In the genomic region with DNA sequence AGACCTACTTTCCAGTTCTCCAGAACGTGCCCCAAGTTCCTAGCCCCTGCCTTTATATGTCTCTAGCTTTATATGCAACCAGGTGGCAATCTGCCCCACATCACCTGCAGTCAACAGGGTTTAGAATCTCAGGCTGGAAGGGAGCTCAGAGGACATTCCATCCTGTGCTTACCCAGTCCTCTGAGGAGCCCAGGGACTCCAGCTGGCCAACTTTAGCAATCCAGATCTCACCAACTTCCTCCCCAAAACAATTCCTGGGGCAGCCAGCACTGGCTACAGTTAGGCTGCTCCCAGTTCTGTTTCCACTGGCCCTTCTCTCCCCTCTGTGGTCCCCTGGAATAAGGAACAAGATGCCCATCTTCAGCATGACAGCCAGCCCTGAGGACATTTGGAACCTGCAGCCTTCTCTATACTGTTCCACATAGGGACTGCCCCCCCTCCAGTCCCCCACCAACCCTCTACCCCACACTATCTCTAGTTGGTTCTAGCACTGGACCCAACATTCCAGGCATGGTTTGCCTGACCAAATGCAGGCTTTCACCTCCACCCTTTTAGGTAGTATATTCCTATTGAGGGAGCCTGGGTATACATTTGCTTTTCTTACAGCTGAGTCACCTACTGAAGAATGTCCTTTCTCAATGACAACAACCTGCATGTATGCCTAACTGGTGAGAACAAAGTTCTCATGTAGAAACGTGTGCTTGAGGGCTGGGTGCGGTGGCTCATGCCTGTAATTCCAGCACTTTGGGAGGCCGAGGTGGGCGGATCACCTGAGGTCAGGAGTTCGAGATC, we compare ENCODE assay signal across 10 cellular contexts. TPM values are rescaled to one million over a fixed set of nuclear protein-coding genes. Genes with fewer than 3 reads are reported as not detected.
DNase-seq lines count a peak whose midpoint lies in the region; ATAC-seq and TF ChIP-seq lines count a peak whose summit lies in the region.
"Had no signal": no experiment of that assay in that cellular context is flagged by ENCODE, and none has a peak within 500 bp of the region (broad histone marks: within the 10 kb centered on the region; RNA-seq: fewer than 3 reads in every experiment).

No MANE protein-coding gene starts in this region.

- H3K4me3 ChIP-seq in CD8-positive, alpha-beta T cell (ENCODE audit: low read depth, low read length), result no peak overlapping the region
- H3K4me3 ChIP-seq in neutrophil (ENCODE audit: low read depth in 1 of 2, low read length in 1 of 2) (no peak overlapping the region), neuronal stem cell (ENCODE audit: low read length in 2 of 2) (no peak overlapping the region), BE2C (ENCODE audit: low read depth, low read length) (no peak overlapping the region)

- H3K23ac ChIP-seq in neuronal stem cell (ENCODE audit: low read depth, low read length, poor library complexity), result no peak overlapping the region

- no peak for ATAC-seq in CD8-positive, alpha-beta T cell
- no peak for ATAC-seq in effector memory CD8-positive, alpha-beta T cell (replicated peaks)
- no peak for ATAC-seq in GM19467 (IDR thresholded peaks at IDR 0.05; ENCODE audit: unreplicated experiment)
- ATAC-seq: sciatic nerve had no signal

- H3K36me3 ChIP-seq in CD8-positive, alpha-beta T cell (ENCODE audit: insufficient read depth, low read length), result no peaks in the 10 kb centered on the region
- peaks cover 42% of the 10 kb centered on the region for H3K36me3 ChIP-seq in neutrophil
- H3K36me3 ChIP-seq in neuronal stem cell (replicated peaks in 1 of 2; ENCODE audit: control insufficient read depth in 2 of 2, insufficient read depth in 2 of 2, low read length in 2 of 2), result no peaks in the 10 kb centered on the region
- no peaks in the 10 kb centered on the region for H3K36me3 ChIP-seq in BE2C

- peak overlapping the region; percentile 16 for H3K27ac Mint-ChIP-seq in CD8-positive, alpha-beta T cell
- H3K27ac Mint-ChIP-seq in effector memory CD8-positive, alpha-beta T cell, result peak overlapping the region; percentile 65 to 77

- H3K79me1 ChIP-seq in neuronal stem cell (ENCODE audit: low read depth, low read length), result peaks cover 4% of the 10 kb centered on the region

- H3K4me2 ChIP-seq in neuronal stem cell (ENCODE audit: insufficient read depth, low read length, poor library complexity, severe bottlenecking), result no peak overlapping the region

- no peak overlapping the region for H2BK5ac ChIP-seq in neuronal stem cell (ENCODE audit: low read length)

- H4K91ac ChIP-seq in neuronal stem cell (ENCODE audit: low read depth, low read length, poor library complexity), result no peak overlapping the region

- H3K14ac ChIP-seq in neuronal stem cell (ENCODE audit: low read length), result no peak overlapping the region

- no peak overlapping the region for H4K8ac ChIP-seq in neuronal stem cell (ENCODE audit: low read depth, low read length)

- no peak overlapping the region for H3K4ac ChIP-seq in neuronal stem cell (ENCODE audit: low read length)

- H2BK12ac ChIP-seq in neuronal stem cell (ENCODE audit: low read length), result no peak overlapping the region

- no peak overlapping the region for H2BK120ac ChIP-seq in neuronal stem cell (ENCODE audit: low read depth, low read length)

- H3K4me3 Mint-ChIP-seq in CD8-positive, alpha-beta T cell, result no peak overlapping the region
- H3K4me3 Mint-ChIP-seq in effector memory CD8-positive, alpha-beta T cell, result peak overlapping the region in 1 of 2 donors; percentile 54

- H3K18ac ChIP-seq in neuronal stem cell (ENCODE audit: low read length), result no peak overlapping the region

- WGBS in neuronal stem cell (ENCODE audit: extremely low coverage in 2 of 2, insufficient read length in 2 of 2, insufficient replicate concordance in 1 of 2), 2 donors, result no CpG with 5 or more reads among the region's 6 CpGs

- peaks cover 78% of the 10 kb centered on the region for H3K4me1 Mint-ChIP-seq in CD8-positive, alpha-beta T cell (ENCODE audit: low read depth)
- H3K4me1 Mint-ChIP-seq in effector memory CD8-positive, alpha-beta T cell (ENCODE audit: low read depth in 2 of 2), result peaks cover 76 to 80% of the 10 kb centered on the region in 2 donors

- H2AK5ac ChIP-seq in neuronal stem cell (ENCODE audit: low read depth, low read length), result no peak overlapping the region

- H3K9me3 ChIP-seq in CD8-positive, alpha-beta T cell (ENCODE audit: low read length), result no peaks in the 10 kb centered on the region
- H3K9me3 ChIP-seq in neutrophil, result no peaks in the 10 kb centered on the region
- H3K9me3 ChIP-seq in neuronal stem cell (replicated peaks in 1 of 2; ENCODE audit: control insufficient read depth in 2 of 2, insufficient read depth in 1 of 2, low read depth in 1 of 2, low read length in 2 of 2), result no peaks in the 10 kb centered on the region
- H3K9me3 ChIP-seq in BE2C, result no peaks in the 10 kb centered on the region; the same call in 1 of the 2 replicates

- CTCF ChIA-PET in CD8-positive, alpha-beta T cell (lab: Charles Lee), result interaction anchor here (1.0 to 13.5 kb wide), 5 partner anchors 20 to 92 kb away, joined by 4 to 121 read pairs (median 7); no protein-coding TSS in a partner anchor

- TF ChIP-seq CTCF in CD8-positive, alpha-beta T cell (IDR thresholded peaks at IDR 0.05), result no peak
- TF ChIP-seq CTCF in neutrophil (IDR thresholded peaks at IDR 0.05), result no peak
- TF ChIP-seq CTCF in BE2C (IDR thresholded peaks at IDR 0.05; ENCODE audit: low read depth, low read length), result no peak

- POLR2A ChIA-PET in CD8-positive, alpha-beta T cell (lab: Charles Lee), result no interaction called here

- peaks cover 52% of the 10 kb centered on the region for H3K4me1 ChIP-seq in CD8-positive, alpha-beta T cell (ENCODE audit: insufficient read depth, low read length)
- peaks cover 48 to 54% of the 10 kb centered on the region in 2 experiments for H3K4me1 ChIP-seq in neutrophil (ENCODE audit: control insufficient read depth in 1 of 2, insufficient read depth in 1 of 2, low read depth in 1 of 2, low read length in 1 of 2)
- no peaks in the 10 kb centered on the region for H3K4me1 ChIP-seq in neuronal stem cell (ENCODE audit: control insufficient read depth in 2 of 2, insufficient read depth in 1 of 2, low read depth in 1 of 2, low read length in 2 of 2)
- no peaks in the 10 kb centered on the region for H3K4me1 ChIP-seq in BE2C

- no peak for DNase-seq in CD8-positive, alpha-beta T cell
- DNase-seq in M059J (ENCODE audit: low read depth), result peak; percentile 92
- no peak for DNase-seq in effector memory CD8-positive, alpha-beta T cell
- no peak for DNase-seq in GM19240 (ENCODE audit: insufficient read length, low spot score)
- no peak for DNase-seq in neuronal stem cell (ENCODE audit: low spot score)
- DNase-seq in BE2C, result no peak
- DNase-seq: KG1 had no signal

- no peaks in the 10 kb centered on the region for H3K9me3 Mint-ChIP-seq in CD8-positive, alpha-beta T cell
- no peaks in the 10 kb centered on the region for H3K9me3 Mint-ChIP-seq in effector memory CD8-positive, alpha-beta T cell

- no peak overlapping the region for H3K9ac ChIP-seq in neuronal stem cell (ENCODE audit: low read depth, low read length, poor library complexity)

- H3K36me3 Mint-ChIP-seq in CD8-positive, alpha-beta T cell, result peaks cover 72% of the 10 kb centered on the region
- peaks cover 54% of the 10 kb centered on the region for H3K36me3 Mint-ChIP-seq in effector memory CD8-positive, alpha-beta T cell (ENCODE audit: insufficient read depth)

- no peak overlapping the region for H2AFZ ChIP-seq in neuronal stem cell (ENCODE audit: low read length)

- H3K27me3 ChIP-seq in CD8-positive, alpha-beta T cell (ENCODE audit: insufficient read depth, low read length), result no peaks in the 10 kb centered on the region
- H3K27me3 ChIP-seq in neutrophil (no peaks in the 10 kb centered on the region), neuronal stem cell (ENCODE audit: control insufficient read depth in 3 of 3, insufficient read depth in 3 of 3, low read depth in 1 of 3, low read length in 3 of 3) (no peaks in the 10 kb centered on the region), BE2C (no peaks in the 10 kb centered on the region)

- H3K27ac ChIP-seq in CD8-positive, alpha-beta T cell (ENCODE audit: low read depth, low read length), result no peak overlapping the region
- peak overlapping the region; percentile 56 for H3K27ac ChIP-seq in neutrophil
- no peak overlapping the region for H3K27ac ChIP-seq in neuronal stem cell (replicated peaks; ENCODE audit: low read length)

- intact Hi-C loops in CD8-positive, alpha-beta T cell (cut with DNase I, micrococcal nuclease), result no loop called here

- H3K27me3 Mint-ChIP-seq in CD8-positive, alpha-beta T cell (ENCODE audit: low read depth), result no peaks in the 10 kb centered on the region
- H3K27me3 Mint-ChIP-seq in effector memory CD8-positive, alpha-beta T cell, result no peaks in the 10 kb centered on the region

- H2BK15ac ChIP-seq in neuronal stem cell (ENCODE audit: low read length), result no peak overlapping the region

RNA-seq across cellular contexts. Expression of gene TNIP1, which starts 8.4 kb away (rescaled TPM):
- 100 to 1,000 TPM; 133 to 134 TPM for total RNA-seq in CD8-positive, alpha-beta T cell
- 85.3 and 116 TPM in 2 replicates for total RNA-seq in M059J (2014; rRNA removed; shearing (Covaris generic))
- 23.9 TPM for polyA plus RNA-seq in neuronal stem cell (2013, experiment 1 of 2)
- 23.0 TPM for polyA plus RNA-seq in neuronal stem cell (2013, experiment 2 of 2)
- polyA plus RNA-seq in BE2C (2012; ENCODE audit: insufficient read depth, insufficient read length, low read depth), result 47.8 TPM

RNA-seq across cellular contexts. Expression of gene GPX3, which starts 52.0 kb away (rescaled TPM):
- total RNA-seq in CD8-positive, alpha-beta T cell, result not detected
- total RNA-seq in M059J (2014; rRNA removed; shearing (Covaris generic)), result 62.3 and 68.5 TPM in 2 replicates
- 17.7 TPM for polyA plus RNA-seq in neuronal stem cell (2013, experiment 1 of 2)
- polyA plus RNA-seq in neuronal stem cell (2013, experiment 2 of 2), result 16.6 TPM
- polyA plus RNA-seq in BE2C (2012; ENCODE audit: insufficient read depth, insufficient read length, low read depth), result 4.4 TPM

Comparison
In these comparisons a context has a peak if more than half of its experiments do, and no peak if none do; other contexts are left out.
1. RNA of gene GPX3, which starts 52.0 kb away (total RNA-seq): 62.3 to 68.5 TPM in M059J; not detected in CD8-positive, alpha-beta T cell; every median in the first group is over 10 times any median in the second.